In the genomic region with DNA sequence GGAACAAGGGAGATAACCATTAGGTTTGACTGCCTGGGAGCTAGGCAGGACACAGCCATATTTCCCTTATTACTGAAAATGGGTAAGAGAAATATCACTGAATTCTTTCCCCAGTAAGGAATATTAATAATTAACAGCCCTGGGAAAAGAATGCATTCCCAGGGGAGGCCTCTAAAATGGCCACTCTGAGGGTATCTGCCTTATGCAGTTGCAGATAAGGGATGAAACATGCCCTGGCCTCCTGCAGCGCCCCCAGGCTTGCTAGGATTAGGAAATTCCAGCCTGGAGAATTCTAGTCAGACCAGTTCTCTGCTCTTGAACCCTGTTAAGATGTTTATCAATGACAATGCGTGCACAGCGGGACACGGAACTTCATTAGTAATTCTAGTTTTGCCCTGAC, we compare ENCODE assay signal across 9 cellular contexts. TPM values are rescaled to one million over a fixed set of nuclear protein-coding genes. Genes with fewer than 3 reads are reported as not detected.
"Had no signal": no experiment of that assay in that cellular context is flagged by ENCODE, and none has a peak within 500 bp of the region (broad histone marks: within the 10 kb centered on the region; RNA-seq: fewer than 3 reads in every experiment).

No MANE protein-coding gene starts in this region.

RNA-seq across cellular contexts. Expression of a gene that starts 52.8 kb away (rescaled TPM):
- total RNA-seq: OCI-LY7; PC-9; RPMI7951; SJCRH30; SJSA1; SK-MEL-5; T-cell; T-helper 1 cell treated with Interleukin-12 subunit alpha and Interleukin-12 subunit beta and Interleukin-4 antibody, amounts not matched to agents 30 ng/mL and 1 ng/mL, for 36 hours had no signal
- polyA plus RNA-seq: SK-N-SH had no signal
